25 cellular contexts compared by ENCODE assay signal in genomic region chr7:112257073-112257472, GRCh38.
"Had no signal": no experiment of that assay in that cellular context is flagged by ENCODE, and none has a peak within 500 bp of the region (broad histone marks: within the 10 kb centered on the region; RNA-seq: fewer than 3 reads in every experiment).

No MANE protein-coding gene starts in this region.

- H3K9me3 ChIP-seq: esophagus squamous epithelium, gastroesophageal sphincter, heart left ventricle, left ventricle myocardium inferior, stomach, transverse colon had no signal

- FAIRE-seq: keratinocyte, urothelium cell line had no signal

- H3K4me3 ChIP-seq: coronary artery, esophagus squamous epithelium, gastroesophageal sphincter, heart left ventricle, left ventricle myocardium inferior, skin epidermis, stomach, transverse colon had no signal

- H3K27ac ChIP-seq: coronary artery, esophagus squamous epithelium, gastroesophageal sphincter, heart left ventricle, left ventricle myocardium inferior, skin epidermis, stomach, transverse colon had no signal

- H3K27me3 ChIP-seq: esophagus squamous epithelium, gastroesophageal sphincter, heart left ventricle, stomach, transverse colon had no signal

- H3K36me3 ChIP-seq: esophagus squamous epithelium, gastroesophageal sphincter, heart left ventricle, left ventricle myocardium inferior, stomach, transverse colon had no signal

- ATAC-seq: activated CD4-positive, CD25-positive, alpha-beta regulatory T cell treated with anti-CD3 and anti-CD28 coated beads, Interleukin-2, amount 50 U/mL, for 24 hours; activated T-cell treated with anti-CD3 and anti-CD28 coated beads, Interleukin-2, amount 50 U/mL, for 72 hours; gastroesophageal sphincter; heart left ventricle; natural killer cell; right cardiac atrium; stimulated activated memory B cell treated with anti-CD40 and anti-IgM and Interleukin-4, amounts not matched to agents 10 μg/mL and 1 μg/mL and 100 μg/mL, for 72 hours had no signal

- DNase-seq: activated CD4-positive, alpha-beta memory T cell treated with anti-CD3 and anti-CD28 coated beads, Interleukin-2, amount 10 ng/mL, durations not matched to agents 7 days and 5 days; activated CD4-positive, alpha-beta T cell treated with anti-CD3 and anti-CD28 coated beads, Interleukin-2, amount 10 ng/mL, durations not matched to agents 24 days and 14 days; activated effector memory CD4-positive, alpha-beta T cell treated with Interleukin-2 at 50 U/mL for 16 hours; activated naive CD4-positive, alpha-beta T cell treated with anti-CD3 and anti-CD28 coated beads for 36 hours; activated naive CD8-positive, alpha-beta T cell treated with anti-CD3 and anti-CD28 coated beads, Interleukin-2, amount 10 ng/mL, durations not matched to agents 7 days and 5 days; activated T-cell treated with anti-CD3 and anti-CD28 coated beads, Interleukin-2, amount 50 U/mL, for 72 hours; amygdala; cerebellar nuclear complex; endodermal cell; esophagus squamous epithelium; heart left ventricle; left ventricle myocardium inferior; midbrain; natural killer cell; right cardiac atrium; stimulated activated CD4-positive, alpha-beta T cell treated with anti-CD3 and anti-CD28 coated beads, Interleukin-15, amount 100 ng/mL, for 24 hours; stomach; transverse colon had no signal

- H3K4me1 ChIP-seq: gastroesophageal sphincter had no signal
